ENCODE assay signal across 1 cellular context in genomic region chr5:157651623-157652376, GRCh38.
TF ChIP-seq lines count a peak whose summit lies in the region.

No MANE protein-coding gene starts in this region.

TF ChIP-seq in WTC11, 78 proteins besides CTCF, POLR2A, EP300 and RAD21 (continued from another document and continues in another):
- TF ChIP-seq ZNF532 (CRISPR knock-in tag; IDR thresholded peaks at IDR 0.05; ENCODE audit: borderline replicate concordance): no peak
- TF ChIP-seq AR (CRISPR knock-in tag; IDR thresholded peaks at IDR 0.05): no peak
- no peak for TF ChIP-seq IRF2 (CRISPR knock-in tag; IDR thresholded peaks at IDR 0.05; ENCODE audit: borderline replicate concordance, low read depth)
- TF ChIP-seq ERG (CRISPR knock-in tag; IDR thresholded peaks at IDR 0.05): no peak
- peak; percentile 35 for TF ChIP-seq NFYB (CRISPR knock-in tag; conservative IDR thresholded peaks at IDR 0.05; ENCODE audit: low read depth)
- TF ChIP-seq ZNF416 (CRISPR knock-in tag; IDR thresholded peaks at IDR 0.05): no peak
- TF ChIP-seq ZNF396 (CRISPR knock-in tag; IDR thresholded peaks at IDR 0.05; ENCODE audit: borderline replicate concordance): no peak
- no peak for TF ChIP-seq SOX15 (CRISPR knock-in tag; IDR thresholded peaks at IDR 0.05)
- TF ChIP-seq NR1H2 (CRISPR knock-in tag; IDR thresholded peaks at IDR 0.05): 0 out of 2 replicates have a peak, but pooled peaks have one; percentile 61
- peak; percentile 73; the same call in 1 of the 2 replicates for TF ChIP-seq ZNF263 (CRISPR knock-in tag; IDR thresholded peaks at IDR 0.05; ENCODE audit: low read depth)
- TF ChIP-seq IRF1 (CRISPR knock-in tag; IDR thresholded peaks at IDR 0.05): peak; percentile 97
- TF ChIP-seq JUN (CRISPR knock-in tag; IDR thresholded peaks at IDR 0.05): peak; percentile 80; the same call in 1 of the 2 replicates
- no peak; the same call in 1 of the 2 replicates for TF ChIP-seq CBFB (CRISPR knock-in tag; IDR thresholded peaks at IDR 0.05; ENCODE audit: low read depth)
- TF ChIP-seq SP1 (CRISPR knock-in tag; conservative IDR thresholded peaks at IDR 0.05): peak; percentile 76
- TF ChIP-seq NFE2L1 (CRISPR knock-in tag; IDR thresholded peaks at IDR 0.05): peak; percentile 90; the same call in 1 of the 2 replicates
- peak; percentile 94 for TF ChIP-seq FOXK1 (CRISPR knock-in tag; IDR thresholded peaks at IDR 0.05)
- TF ChIP-seq SMAD3 (CRISPR knock-in tag; IDR thresholded peaks at IDR 0.05; ENCODE audit: borderline replicate concordance): peak; percentile 80
- no peak for TF ChIP-seq NR2C2 (CRISPR knock-in tag; IDR thresholded peaks at IDR 0.05)
- no peak for TF ChIP-seq ZNF671 (CRISPR knock-in tag; IDR thresholded peaks at IDR 0.05)
- no peak for TF ChIP-seq OVOL2 (CRISPR knock-in tag; IDR thresholded peaks at IDR 0.05; ENCODE audit: borderline replicate concordance)
- no peak for TF ChIP-seq ZNF425 (CRISPR knock-in tag; conservative IDR thresholded peaks at IDR 0.05)
- TF ChIP-seq ZBTB43 (CRISPR knock-in tag; IDR thresholded peaks at IDR 0.05): peak; percentile 95; the same call in 1 of the 2 replicates
- peak; percentile 91 for TF ChIP-seq E2F1 (CRISPR knock-in tag; IDR thresholded peaks at IDR 0.05)
- TF ChIP-seq MYBL2 (CRISPR knock-in tag; IDR thresholded peaks at IDR 0.05): peak; percentile 97
- TF ChIP-seq GTF2I (CRISPR knock-in tag; conservative IDR thresholded peaks at IDR 0.05): no peak
- TF ChIP-seq ATF1 (CRISPR knock-in tag; IDR thresholded peaks at IDR 0.05): peak; percentile 89; the same call in 1 of the 2 replicates
- TF ChIP-seq ATF2 (CRISPR knock-in tag; IDR thresholded peaks at IDR 0.05; ENCODE audit: borderline replicate concordance, low read depth): peak; percentile 78; the same call in 1 of the 2 replicates
- no peak for TF ChIP-seq MXD4 (CRISPR knock-in tag; IDR thresholded peaks at IDR 0.05; ENCODE audit: borderline replicate concordance)
- 0 out of 2 replicates have a peak, but pooled peaks have one; percentile 46 for TF ChIP-seq ZNF512 (CRISPR knock-in tag; IDR thresholded peaks at IDR 0.05; ENCODE audit: borderline replicate concordance)
- 0 out of 2 replicates have a peak, but pooled peaks have one; percentile 52 for TF ChIP-seq STAT6 (CRISPR knock-in tag; conservative IDR thresholded peaks at IDR 0.05; ENCODE audit: low read depth)
